8 cellular contexts compared by ENCODE assay signal in the genomic region with DNA sequence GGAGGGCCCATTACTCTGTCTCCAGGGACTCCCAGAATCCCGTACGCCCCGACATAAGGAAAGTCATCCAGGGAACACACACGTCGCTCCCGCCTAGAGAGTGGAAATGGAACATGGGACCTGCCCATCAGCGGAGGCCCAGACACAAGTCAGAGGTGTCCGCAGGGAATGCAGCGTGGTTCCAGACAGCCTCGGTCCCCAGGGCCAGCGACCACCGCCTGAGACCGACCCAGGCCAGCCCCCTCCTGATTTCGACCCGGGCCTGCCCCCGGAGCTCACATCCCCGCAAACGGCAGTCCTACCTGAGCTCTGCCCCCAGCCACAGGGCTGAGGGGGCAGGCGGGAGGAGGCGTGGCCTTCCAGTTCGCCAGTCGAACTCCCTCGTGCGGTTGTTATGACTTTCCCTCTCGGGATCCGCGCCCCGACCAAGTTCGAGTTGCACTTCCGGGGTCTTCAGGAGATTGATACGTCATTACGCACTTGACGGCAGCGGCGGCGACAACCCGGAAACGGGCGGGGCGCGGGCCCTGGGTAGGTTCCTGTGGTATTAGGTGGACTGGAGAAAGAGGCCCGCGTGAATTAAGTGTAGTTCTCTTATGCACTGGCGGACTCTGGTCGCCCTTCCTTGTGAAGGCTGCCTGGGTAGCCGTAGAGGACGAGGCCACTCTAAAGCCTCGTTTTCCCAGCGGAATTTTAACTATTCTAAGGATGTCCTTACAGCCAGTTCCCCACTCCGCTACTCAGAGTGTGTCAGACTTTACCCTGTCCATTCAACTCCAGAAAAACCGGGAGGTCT.
DNase-seq lines count a peak whose midpoint lies in the region; ATAC-seq and TF ChIP-seq lines count a peak whose summit lies in the region.

No MANE protein-coding gene starts in this region.

- H3K9me3 Mint-ChIP-seq in T-cell, result peaks cover 7 to 11% (median 7%) of the 10 kb centered on the region in 3 donors

- intact Hi-C loops in left cardiac atrium (cut with DNase I), result no loop called here
- intact Hi-C loops in posterior vena cava (cut with DNase I), result no loop called here
- intact Hi-C loops in upper lobe of right lung (cut with DNase I), result no loop called here

- peak overlapping the region; percentile 91 to 93 for H3K27ac Mint-ChIP-seq in T-cell

- peak overlapping the region; percentile 91 to 96 (median 93) for H3K4me3 Mint-ChIP-seq in T-cell

- peak overlapping the region; percentile 92 for H3K27ac ChIP-seq in upper lobe of right lung

- H3K27me3 Mint-ChIP-seq in T-cell, result peaks cover 0 to 7% of the 10 kb centered on the region in 2 donors

- POLR2A ChIA-PET in T-cell (lab: Charles Lee), result no interaction called here

- H3K27me3 ChIP-seq in upper lobe of right lung, result no peaks in the 10 kb centered on the region

- peak; percentile 100 for ATAC-seq in HG02870 (IDR thresholded peaks at IDR 0.05; ENCODE audit: unreplicated experiment)
- ATAC-seq in T-cell (replicated peaks in 1 of 4), result peak; percentile 94 to 98 (median 97)
- peak; percentile 100 for ATAC-seq in left cardiac atrium
- peak; percentile 98 for ATAC-seq in upper lobe of right lung

- no peaks in the 10 kb centered on the region for H3K9me3 ChIP-seq in upper lobe of right lung

- H3K4me1 Mint-ChIP-seq in T-cell, result peaks cover 45 to 49% (median 49%) of the 10 kb centered on the region in 3 donors

- no peaks in the 10 kb centered on the region for H3K36me3 ChIP-seq in upper lobe of right lung

- peaks cover 17% of the 10 kb centered on the region for H3K36me3 Mint-ChIP-seq in T-cell

- CTCF ChIA-PET in T-cell (lab: Charles Lee), result no interaction called here

- H3K4me3 ChIP-seq in upper lobe of right lung, result peak overlapping the region; percentile 77

- in situ Hi-C loops in GM13977 (cut with MboI; ENCODE audit: low pct_unique_long_range_greater_than_20kb, low sequenced_read_pairs, unreplicated experiment), result no loop called here

- no peak for TF ChIP-seq CTCF in GM13977 (IDR thresholded peaks at IDR 0.05; ENCODE audit: extremely low read depth, insufficient read depth, missing control alignments)
- peak; percentile 21 for TF ChIP-seq CTCF in upper lobe of right lung (IDR thresholded peaks at IDR 0.05)

- DNase-seq in GM13977 (ENCODE audit: low spot score), result peak; percentile 87
- DNase-seq in NCI-H1436 treated with DMSO at 0.1 percent for 48 hours (lab: John Stamatoyannopoulos, UW), result peak; percentile 78
- peak; percentile 80 to 94 (median 91) for DNase-seq in T-cell
- DNase-seq in amniotic stem cell (lab: John Stamatoyannopoulos, UW), result peak; percentile 92
- peak; percentile 96 for DNase-seq in left cardiac atrium
- peak; percentile 99 for DNase-seq in posterior vena cava (ENCODE audit: low spot score)
- peak; percentile 97 for DNase-seq in upper lobe of right lung

- H3K4me1 ChIP-seq in upper lobe of right lung, result peaks cover 11% of the 10 kb centered on the region

Comparison
In these comparisons a context has a peak if more than half of its experiments do, and no peak if none do; other contexts are left out.
1. Peak in every context shown above with its lines: DNase-seq, ATAC-seq, H3K4me3 ChIP-seq and H3K27ac ChIP-seq.